In genomic region chr16:84527486-84528269, GRCh38 we compare ENCODE assay signal across 12 cellular contexts. TPM values are rescaled to one million over a fixed set of nuclear protein-coding genes. Genes with fewer than 3 reads are reported as not detected.
DNase-seq lines count a peak whose midpoint lies in the region; ATAC-seq, FAIRE-seq and TF ChIP-seq lines count a peak whose summit lies in the region.
"Had no signal": no experiment of that assay in that cellular context is flagged by ENCODE, and none has a peak within 500 bp of the region (broad histone marks: within the 10 kb centered on the region; RNA-seq: fewer than 3 reads in every experiment).

No MANE protein-coding gene starts in this region.

- no peak for TF ChIP-seq EP300 in GM12878 (IDR thresholded peaks at IDR 0.05; ENCODE audit: borderline replicate concordance in 1 of 2, control insufficient read depth in 1 of 2, low read depth in 2 of 2, low read length in 2 of 2)

- H3K4me1 ChIP-seq in GM12878 (ENCODE audit: control insufficient read depth, insufficient read depth, low read length) = peaks cover 6% of the 10 kb centered on the region
- H3K4me1 ChIP-seq in lower lobe of right lung = peaks cover 38% of the 10 kb centered on the region
- peaks cover 29% of the 10 kb centered on the region for H3K4me1 ChIP-seq in testis
- H3K4me1 ChIP-seq: parathyroid adenoma had no signal

- ATAC-seq in GM12878 = peak; percentile 37; the same call in 2 of the 3 replicates
- peak in 1 of 2 donors; percentile 44 for ATAC-seq in lower lobe of right lung
- no peak for ATAC-seq in GM21786 (IDR thresholded peaks at IDR 0.05; ENCODE audit: unreplicated experiment)
- ATAC-seq: activated CD8-positive, alpha-beta memory T cell treated with anti-CD3 and anti-CD28 coated beads, Interleukin-2, amount 10 ng/mL, durations not matched to agents 7 days and 5 days had no signal

- DNase-seq in NCI-H226 (peak; percentile 58), GM12878 (ENCODE audit: low read depth, low spot score) (no peak), lower lobe of right lung (peak; percentile 20), testis (peak; percentile 73), NCI-H82 (lab: John Stamatoyannopoulos, UW) (no peak), NCI-H2171 treated with DMSO at 0.1 percent for 48 hours (lab: John Stamatoyannopoulos, UW) (no peak)
- DNase-seq: activated CD8-positive, alpha-beta memory T cell treated with anti-CD3 and anti-CD28 coated beads, Interleukin-2, amount 10 ng/mL, durations not matched to agents 7 days and 5 days; NCI-H345; SK-N-SH had no signal

- no peak overlapping the region for H3K4me2 ChIP-seq in GM12878 (ENCODE audit: control insufficient read depth, insufficient read depth)
- H3K4me2 ChIP-seq: SK-N-SH had no signal

- no peak for TF ChIP-seq RAD21 in GM12878 (IDR thresholded peaks at IDR 0.05; ENCODE audit: insufficient read depth, low read depth, low read length)

- 35% methylated on average over 15 of the region's 15 CpGs for WGBS in GM12878 (ENCODE audit: insufficient coverage, insufficient replicate concordance, low lambda C conversion rate, missing lambda C conversion rate)
- 52 to 53% methylated on average over 11 to 15 of the region's 15 CpGs for WGBS in testis, 2 donors

- no peaks in the 10 kb centered on the region for H3K27me3 ChIP-seq in GM12878 (replicated peaks in 1 of 2; ENCODE audit: control insufficient read depth in 2 of 2, insufficient read depth in 2 of 2, low read length in 1 of 2)
- H3K27me3 ChIP-seq in lower lobe of right lung (ENCODE audit: low read depth) = no peaks in the 10 kb centered on the region
- no peaks in the 10 kb centered on the region for H3K27me3 ChIP-seq in testis
- H3K27me3 ChIP-seq: cardiac muscle cell had no signal

- no peak overlapping the region for H3K9ac ChIP-seq in GM12878 (ENCODE audit: control insufficient read depth, insufficient read depth, low read length)
- H3K9ac ChIP-seq: parathyroid adenoma, SK-N-SH had no signal

- POLR2A ChIA-PET in GM12878 (lab: Charles Lee) = interaction anchor here (0.8 to 1.6 kb wide), 2 partner anchors 8 to 79 kb away, joined by 4 to 6 read pairs; no protein-coding TSS in a partner anchor

- no TSS peak for BruUV-seq in GM12878 (replicated peaks; lab: Mats Ljungman, UMichigan)

- no peaks in the 10 kb centered on the region for H3K79me2 ChIP-seq in GM12878 (ENCODE audit: control insufficient read depth, insufficient read depth, low read length)
- H3K79me2 ChIP-seq: parathyroid adenoma had no signal

- H3K9me3 ChIP-seq in GM12878 (replicated peaks; ENCODE audit: control insufficient read depth, insufficient read depth, low read length) (peaks cover 8% of the 10 kb centered on the region), lower lobe of right lung (no peaks in the 10 kb centered on the region), testis (no peaks in the 10 kb centered on the region)
- H3K9me3 ChIP-seq: SK-N-SH had no signal

- no peak overlapping the region for H2AFZ ChIP-seq in GM12878 (ENCODE audit: control insufficient read depth, low read depth, low read length)
- H2AFZ ChIP-seq: parathyroid adenoma had no signal

- RAD21 ChIA-PET in GM12878 (lab: Charles Lee; ENCODE audit: unreplicated experiment) = interaction anchor here (0.6 to 1.5 kb wide), 3 partner anchors 9 to 49 kb away, joined by 3 to 4 read pairs (median 3); no protein-coding TSS in a partner anchor

- SMC1A ChIA-PET in GM12878 (lab: Charles Lee; ENCODE audit: uncharacterized antibody, unreplicated experiment) = interaction anchor here (1.2 to 1.7 kb wide), 4 partner anchors 10 to 37 kb away, joined by 3 to 5 read pairs (median 4); no protein-coding TSS in a partner anchor

- H3K27ac ChIP-seq in GM12878 (ENCODE audit: control insufficient read depth, insufficient read depth) = no peak overlapping the region
- peak overlapping the region; percentile 68 for H3K27ac ChIP-seq in lower lobe of right lung
- peak overlapping the region in 1 of 2 donors; percentile 51 for H3K27ac ChIP-seq in testis
- H3K27ac ChIP-seq: cardiac muscle cell had no signal

- TF ChIP-seq POLR2A in GM12878 (IDR thresholded peaks at IDR 0.05; ENCODE audit: low read depth, low read length) (no peak), testis (IDR thresholded peaks at IDR 0.05) (no peak)

- no peak for TF ChIP-seq CTCF in GM12878 (IDR thresholded peaks at IDR 0.05 in 2 of 3, conservative IDR thresholded peaks at IDR 0.05 in 1 of 3; ENCODE audit: control insufficient read depth in 2 of 3, extremely low read depth in 1 of 3, insufficient read depth in 1 of 3, low read depth in 3 of 3, low read length in 3 of 3)
- TF ChIP-seq CTCF in lower lobe of right lung (IDR thresholded peaks at IDR 0.05) = no peak
- TF ChIP-seq CTCF in testis (IDR thresholded peaks at IDR 0.05) = no peak

- no peak for FAIRE-seq in GM12878 (lab: Jason Lieb, UNC)

- in situ Hi-C loops in GM12878 (cut with MboI) = no loop called here

- CTCF ChIA-PET in GM12878 (lab: Yijun Ruan, JAX) = interaction anchor here (0.6 to 1.2 kb wide), 2 partner anchors 17 to 27 kb away, joined by 3 read pairs; no protein-coding TSS in a partner anchor

- no peak overlapping the region for H3K4me3 ChIP-seq in GM12878
- peak overlapping the region; percentile 12 for H3K4me3 ChIP-seq in lower lobe of right lung
- no peak overlapping the region for H3K4me3 ChIP-seq in testis
- H3K4me3 ChIP-seq: cardiac muscle cell had no signal

- no peaks in the 10 kb centered on the region for H3K36me3 ChIP-seq in GM12878 (ENCODE audit: control insufficient read depth in 2 of 2, insufficient read depth in 2 of 2, low read length in 1 of 2)
- no peaks in the 10 kb centered on the region for H3K36me3 ChIP-seq in lower lobe of right lung
- no peaks in the 10 kb centered on the region for H3K36me3 ChIP-seq in testis (ENCODE audit: low read depth, missing control alignments)
- H3K36me3 ChIP-seq: cardiac muscle cell had no signal

- H4K20me1 ChIP-seq in GM12878 (ENCODE audit: control insufficient read depth, insufficient read depth) = no peaks in the 10 kb centered on the region

- intact Hi-C loops in GM12878 (cut with micrococcal nuclease; ENCODE audit: unreplicated experiment) (no loop called here), lower lobe of right lung (cut with DNase I) (no loop called here), testis (cut with DNase I; ENCODE audit: low total_unique reads) (no loop called here)

TF ChIP-seq in GM12878, 131 proteins besides CTCF, POLR2A, EP300 and RAD21:
- TF ChIP-seq CHD2 (IDR thresholded peaks at IDR 0.05; ENCODE audit: borderline replicate concordance, low read depth, low read length) = no peak
- TF ChIP-seq TCF7 (IDR thresholded peaks at IDR 0.05; ENCODE audit: borderline replicate concordance) = no peak
- TF ChIP-seq SPI1 (IDR thresholded peaks at IDR 0.05; ENCODE audit: borderline replicate concordance, insufficient read depth, low read depth, low read length) = peak; percentile 29; the same call in 1 of the 2 replicates
- no peak for TF ChIP-seq MEF2A (IDR thresholded peaks at IDR 0.05; ENCODE audit: insufficient read depth, low read depth, low read length)
- TF ChIP-seq SUPT20H (IDR thresholded peaks at IDR 0.05; ENCODE audit: borderline replicate concordance, control insufficient read depth, low read depth, low read length) = no peak

RNA-seq across cellular contexts. Expression of gene MEAK7, which starts 23.2 kb away (rescaled TPM):
- 39.4 and 41.4 TPM in 2 replicates for total RNA-seq in GM12878 (2013; cell fraction: nucleolus; rRNA removed)
- total RNA-seq in GM12878 (2014; rRNA removed) (6.2 and 6.8 TPM in 2 replicates), GM12878 (2014; rRNA removed; fragmentation: Illumina TruSeq; extraction: Trizol) (5.5 TPM in 2 replicates), GM12878 (2021) (8.5 and 9.2 TPM in 2 replicates), lower lobe of right lung (13.0 TPM), testis (10 to 100 TPM; 11.2 to 20.0 TPM)
- 4.0 TPM for polyA plus RNA-seq in GM12878 (2011; ENCODE audit: low read depth)
- polyA plus RNA-seq in GM12878 (2011; rRNA removed) (10.7 and 10.9 TPM in 2 replicates), GM12878 (2014; fragmentation: Illumina TruSeq; extraction: Trizol) (4.4 and 6.7 TPM in 2 replicates), GM12878 (2014; fragmentation: Nextera tagmentation; extraction: Ambion mirVana) (1 to 10 TPM; 1.4 to 1.5 TPM), GM12878 (2014; rRNA removed) (5.6 and 5.9 TPM in 2 replicates), GM12878 (2016; fragmentation: Nextera tagmentation; extraction: Ambion mirVana) (10 to 100 TPM; 11.0 to 11.9 TPM), testis (ENCODE audit: insufficient read depth, low read depth, low replicate concordance) (14.3 TPM)
- polyA plus RNA-seq in GM12878 (2011; cell fraction: cytosol; rRNA removed) = 8.5 and 11.3 TPM in 2 replicates
- polyA plus RNA-seq in GM12878 (2011; cell fraction: nucleus; rRNA removed) = 10.4 and 11.0 TPM in 2 replicates
- 3.1 and 3.9 TPM in 2 replicates for polyA plus RNA-seq in GM12878 (2012)
- polyA minus RNA-seq in GM12878 (2011; rRNA and poly(A)+ RNA removed) = 8.3 and 9.7 TPM in 2 replicates
- polyA minus RNA-seq in GM12878 (2011; cell fraction: cytosol; rRNA and poly(A)+ RNA removed) = 2.7 and 5.7 TPM in 2 replicates
- 5.4 and 9.5 TPM in 2 replicates for polyA minus RNA-seq in GM12878 (2011; cell fraction: nucleus; rRNA and poly(A)+ RNA removed)

Comparison
In these comparisons a context has a peak if more than half of its experiments do, and no peak if none do; other contexts are left out.
1. DNase-seq: peak in NCI-H226 (single experiment), lower lobe of right lung (single experiment) and testis (single experiment); none in GM12878 (single experiment), NCI-H82 (single experiment) and NCI-H2171 treated with DMSO at 0.1 percent for 48 hours (single experiment).